In the genomic region with DNA sequence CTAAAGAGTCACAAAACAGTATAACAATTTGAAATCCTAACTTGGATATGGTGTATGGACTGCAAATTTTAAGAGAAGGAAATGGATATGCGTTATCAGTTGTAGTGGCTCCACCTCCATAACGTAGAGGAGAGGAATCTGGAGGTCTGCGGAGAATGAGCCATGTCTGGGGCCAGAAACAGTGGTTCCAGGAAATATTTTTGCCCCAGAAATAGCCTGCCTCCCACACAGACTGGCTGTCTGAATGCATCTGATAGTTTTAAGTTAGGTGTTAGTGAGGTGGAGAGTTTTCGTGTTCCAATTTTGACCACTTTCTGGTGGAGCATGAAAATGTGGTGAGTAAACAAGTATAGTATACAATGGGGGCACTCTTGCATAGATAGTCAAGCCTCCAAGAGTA, we compare ENCODE assay signal across 8 cellular contexts. TPM values are rescaled to one million over a fixed set of nuclear protein-coding genes. Genes with fewer than 3 reads are reported as not detected.
DNase-seq lines count a peak whose midpoint lies in the region; ATAC-seq lines count a peak whose summit lies in the region.

No MANE protein-coding gene starts in this region.

- CTCF ChIA-PET in activated naive CD4-positive, alpha-beta T cell treated with anti-CD3 and anti-CD28 coated beads, Interleukin-2, amount 10 ng/mL, durations not matched to agents 7 days and 5 days (lab: Charles Lee) = no interaction called here

- POLR2A ChIA-PET in naive thymus-derived CD8-positive, alpha-beta T cell (lab: Charles Lee) = interaction anchor here (2.0 kb wide), 1 partner anchor 103 kb away, joined by 15 read pairs; the partner anchor contains the start of gene RSBN1L

- H3K27ac Mint-ChIP-seq in activated naive CD4-positive, alpha-beta T cell treated with anti-CD3 and anti-CD28 coated beads, Interleukin-2, amount 10 ng/mL, durations not matched to agents 7 days and 5 days = peak overlapping the region; percentile 91
- H3K27ac Mint-ChIP-seq in naive thymus-derived CD8-positive, alpha-beta T cell = peak overlapping the region in 8 of 10 donors; percentile 42 to 97 (median 86)

- peaks cover 3% of the 10 kb centered on the region for H3K27me3 Mint-ChIP-seq in activated naive CD4-positive, alpha-beta T cell treated with anti-CD3 and anti-CD28 coated beads, Interleukin-2, amount 10 ng/mL, durations not matched to agents 7 days and 5 days
- no peaks in the 10 kb centered on the region for H3K27me3 Mint-ChIP-seq in naive thymus-derived CD8-positive, alpha-beta T cell

- peaks cover 8% of the 10 kb centered on the region for H3K9me3 Mint-ChIP-seq in activated naive CD4-positive, alpha-beta T cell treated with anti-CD3 and anti-CD28 coated beads, Interleukin-2, amount 10 ng/mL, durations not matched to agents 7 days and 5 days
- no peaks in the 10 kb centered on the region for H3K9me3 Mint-ChIP-seq in naive thymus-derived CD8-positive, alpha-beta T cell

- H3K4me1 Mint-ChIP-seq in activated naive CD4-positive, alpha-beta T cell treated with anti-CD3 and anti-CD28 coated beads, Interleukin-2, amount 10 ng/mL, durations not matched to agents 7 days and 5 days = peaks cover 76% of the 10 kb centered on the region
- peaks cover 31 to 86% (median 77%) of the 10 kb centered on the region in 4 donors for H3K4me1 Mint-ChIP-seq in naive thymus-derived CD8-positive, alpha-beta T cell

- peak overlapping the region; percentile 83 for H3K4me3 Mint-ChIP-seq in activated naive CD4-positive, alpha-beta T cell treated with anti-CD3 and anti-CD28 coated beads, Interleukin-2, amount 10 ng/mL, durations not matched to agents 7 days and 5 days
- H3K4me3 Mint-ChIP-seq in naive thymus-derived CD8-positive, alpha-beta T cell = peak overlapping the region; percentile 88 to 99 (median 97)

- DNase-seq in ELR (ENCODE audit: low read depth) (peak; percentile 38), SK-N-DZ (ENCODE audit: low spot score) (no peak)
- DNase-seq in activated naive CD4-positive, alpha-beta T cell treated with anti-CD3 and anti-CD28 coated beads, Interleukin-2, amount 10 ng/mL, durations not matched to agents 7 days and 5 days = no peak
- DNase-seq in naive thymus-derived CD8-positive, alpha-beta T cell = no peak
- no peak for DNase-seq in effector CD8-positive, alpha-beta T cell (lab: John Stamatoyannopoulos, UW)

- ATAC-seq in HG02885 (IDR thresholded peaks at IDR 0.05; ENCODE audit: poor library complexity, unreplicated experiment) = peak; percentile 23
- no peak for ATAC-seq in naive thymus-derived CD8-positive, alpha-beta T cell
- no peak for ATAC-seq in HG03025 (IDR thresholded peaks at IDR 0.05; ENCODE audit: low FRiP score, unreplicated experiment)
- no peak for ATAC-seq in HG02938 (IDR thresholded peaks at IDR 0.05; ENCODE audit: unreplicated experiment)

- peaks cover 53% of the 10 kb centered on the region for H3K36me3 Mint-ChIP-seq in activated naive CD4-positive, alpha-beta T cell treated with anti-CD3 and anti-CD28 coated beads, Interleukin-2, amount 10 ng/mL, durations not matched to agents 7 days and 5 days
- peaks cover 0 to 2% (median 0%) of the 10 kb centered on the region in 3 donors for H3K36me3 Mint-ChIP-seq in naive thymus-derived CD8-positive, alpha-beta T cell

RNA-seq across cellular contexts. Expression of gene PHTF2, which starts 1.6 kb away (rescaled TPM):
- total RNA-seq in naive thymus-derived CD8-positive, alpha-beta T cell = 10 to 100 TPM; 12.3 to 14.8 TPM
- polyA plus RNA-seq in naive thymus-derived CD8-positive, alpha-beta T cell = 1 to 10 TPM; 4.5 to 4.9 (median 4.7) TPM
- polyA plus RNA-seq in SK-N-DZ (2014; cell fraction: cytosol; rRNA removed) = 31.9 and 34.3 TPM in 2 replicates
- 31.6 and 37.3 TPM in 2 replicates for polyA plus RNA-seq in SK-N-DZ (2014; cell fraction: nucleus; rRNA removed)

RNA-seq across cellular contexts. Expression of gene TMEM60, which starts 1.9 kb away (rescaled TPM):
- total RNA-seq in naive thymus-derived CD8-positive, alpha-beta T cell = 1 to 10 TPM; 7.5 to 8.4 TPM
- polyA plus RNA-seq in naive thymus-derived CD8-positive, alpha-beta T cell = 10 to 100 TPM in 1 of 3 donors, 1 to 10 TPM in 2; 6.7 to 18.6 (median 9.1) TPM
- 31.5 and 50.5 TPM in 2 replicates for polyA plus RNA-seq in SK-N-DZ (2014; cell fraction: cytosol; rRNA removed)
- polyA plus RNA-seq in SK-N-DZ (2014; cell fraction: nucleus; rRNA removed) = 17.0 and 22.7 TPM in 2 replicates
